ENCODE assay signal across 8 cellular contexts in genomic region chr5:149730620-149731331, GRCh38.
A peak's percentile ranks its signal among the peaks of the same experiment; 100 is the strongest.
DNase-seq lines count a peak whose midpoint lies in the region; ATAC-seq and TF ChIP-seq lines count a peak whose summit lies in the region.

No MANE protein-coding gene starts in this region.

- DNase-seq in EH (ENCODE audit: low read depth) (peak; percentile 17), cardiac fibroblast (ENCODE audit: low read depth in 2 of 2) (peak; percentile 14 to 19), kidney glomerular epithelial cell (lab: John Stamatoyannopoulos, UW) (peak; percentile 32), NCI-H1436 (lab: John Stamatoyannopoulos, UW) (no peak)
- peak; percentile 36 to 51 for DNase-seq in stimulated activated CD4-positive, alpha-beta T cell treated with anti-CD3 and anti-CD28 coated beads, Interleukin-1b, Interleukin-23, amount 100 ng/mL, for 4 hours (ENCODE audit: low read depth in 2 of 2)

- peaks cover 10% of the 10 kb centered on the region; the same call in 1 of the 2 replicates for H3K4me1 ChIP-seq in HUES48 (ENCODE audit: control insufficient read depth, insufficient read depth, low read length)

- no peaks in the 10 kb centered on the region for H3K9me3 ChIP-seq in HUES48 (ENCODE audit: control insufficient read depth, insufficient read depth, low read length)

- peaks cover 22% of the 10 kb centered on the region for H3K27me3 ChIP-seq in HUES48 (ENCODE audit: control insufficient read depth, insufficient read depth, low read length)

- no peak; the same call in 1 of the 2 replicates for TF ChIP-seq CTCF in VCaP (conservative IDR thresholded peaks at IDR 0.05)
- TF ChIP-seq CTCF in cardiac fibroblast (IDR thresholded peaks at IDR 0.05; ENCODE audit: low read depth, low read length): no peak

- peak; percentile 37 for ATAC-seq in GM21390 (IDR thresholded peaks at IDR 0.05; ENCODE audit: unreplicated experiment)

- H3K4me3 ChIP-seq in HUES48 (ENCODE audit: low read depth, low read length): peak overlapping the region; percentile 70
- peak overlapping the region; percentile 63 to 92 for H3K4me3 ChIP-seq in cardiac fibroblast (replicated peaks in 1 of 2; ENCODE audit: low read depth in 2 of 2, low read length in 2 of 2)

- peak overlapping the region; percentile 76 for H3K27ac ChIP-seq in HUES48 (ENCODE audit: low read depth, low read length)
- peak overlapping the region; percentile 88 for H3K27ac ChIP-seq in VCaP

- no peaks in the 10 kb centered on the region for H3K36me3 ChIP-seq in HUES48 (ENCODE audit: control insufficient read depth, insufficient read depth, low read length)

- H3K9ac ChIP-seq in HUES48 (ENCODE audit: low read depth, low read length): peak overlapping the region; percentile 72
